9 cellular contexts compared by ENCODE assay signal in the genomic region with DNA sequence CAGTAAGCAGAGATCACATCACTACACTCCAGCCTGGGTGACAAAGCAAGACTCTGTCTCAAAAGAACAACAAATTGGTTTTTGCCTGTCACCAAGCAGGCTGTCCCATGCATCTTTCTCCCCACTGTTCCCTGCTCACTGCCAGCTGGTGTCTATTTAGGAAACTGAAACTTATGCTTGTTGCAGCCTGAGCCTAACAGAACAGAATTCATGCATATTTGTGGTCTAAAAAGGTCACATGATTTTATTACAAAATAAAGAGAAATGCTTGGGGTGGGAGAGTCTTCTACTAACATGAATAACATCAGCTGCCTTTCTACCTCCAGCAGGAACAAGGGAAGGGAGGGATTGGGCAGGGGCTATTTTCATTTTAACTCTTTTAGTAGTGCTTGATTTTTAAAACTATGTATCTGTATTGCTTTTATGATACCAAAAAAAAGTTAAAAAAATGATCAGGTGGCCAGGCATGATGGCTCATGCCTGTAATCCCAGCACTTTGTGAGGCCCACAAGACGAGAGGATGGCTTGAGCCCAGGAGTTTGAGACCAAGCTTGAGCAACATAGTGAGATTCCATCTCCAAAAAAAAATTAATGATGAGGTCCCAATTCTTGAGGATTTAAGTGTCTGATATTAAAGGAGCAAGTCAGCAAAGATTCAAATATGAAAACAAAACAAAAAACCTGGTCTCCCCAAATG. TPM values are rescaled to one million over a fixed set of nuclear protein-coding genes. Genes with fewer than 3 reads are reported as not detected.
DNase-seq lines count a peak whose midpoint lies in the region; ATAC-seq, FAIRE-seq and TF ChIP-seq lines count a peak whose summit lies in the region.
"Had no signal": no experiment of that assay in that cellular context is flagged by ENCODE, and none has a peak within 500 bp of the region (broad histone marks: within the 10 kb centered on the region; RNA-seq: fewer than 3 reads in every experiment).

No MANE protein-coding gene starts in this region.

- CTCF ChIA-PET in endothelial cell of umbilical vein (lab: Charles Lee): interaction anchor here (0.7 to 2.9 kb wide), 16 partner anchors 11 to 153 kb away, joined by 3 to 38 read pairs (median 4); a partner anchor contains a TSS

- H3K9ac ChIP-seq in endothelial cell of umbilical vein (replicated peaks; ENCODE audit: extremely low read depth, insufficient read depth, low read length): peak overlapping the region; percentile 84

- H3K36me3 Mint-ChIP-seq in natural killer cell treated with Interleukin-12 subunit alpha and Interleukin-12 subunit beta and Interleukin-15 and Interleukin-18, amount 100 ng/mL, for 72 hours: no peaks in the 10 kb centered on the region

- intact Hi-C loops in endothelial cell of umbilical vein (cut with micrococcal nuclease): no loop called here

- H3K27me3 Mint-ChIP-seq in natural killer cell treated with Interleukin-12 subunit alpha and Interleukin-12 subunit beta and Interleukin-15 and Interleukin-18, amount 100 ng/mL, for 72 hours: no peaks in the 10 kb centered on the region

- no peak overlapping the region for H3K27ac ChIP-seq in endothelial cell of umbilical vein (ENCODE audit: insufficient read depth, low read depth, low read length)

- no peaks in the 10 kb centered on the region for H3K9me3 Mint-ChIP-seq in natural killer cell treated with Interleukin-12 subunit alpha and Interleukin-12 subunit beta and Interleukin-15 and Interleukin-18, amount 100 ng/mL, for 72 hours

- H3K27ac Mint-ChIP-seq in natural killer cell treated with Interleukin-12 subunit alpha and Interleukin-12 subunit beta and Interleukin-15 and Interleukin-18, amount 100 ng/mL, for 72 hours: peak overlapping the region; percentile 88 to 95

- dilution Hi-C loops in endothelial cell of umbilical vein (cut with MboI; ENCODE audit: extremely low pct_ligation_motif_present, low sequenced_read_pairs): no loop called here

- no TSS peak for BruUV-seq in endothelial cell of umbilical vein (replicated peaks; lab: Mats Ljungman, UMichigan)

- peaks cover 7 to 20% of the 10 kb centered on the region in 2 experiments for H3K36me3 ChIP-seq in endothelial cell of umbilical vein (ENCODE audit: control insufficient read depth in 2 of 2, extremely low read depth in 1 of 2, insufficient read depth in 2 of 2, low read length in 2 of 2)

- peak overlapping the region; percentile 54 to 92 (median 74) for H3K4me3 ChIP-seq in endothelial cell of umbilical vein (replicated peaks in 1 of 3; ENCODE audit: insufficient read depth in 1 of 3, low read depth in 1 of 3, low read length in 3 of 3)

- H3K9me1 ChIP-seq in endothelial cell of umbilical vein (replicated peaks; ENCODE audit: control insufficient read depth, extremely low read depth, insufficient read depth, low read length): no peaks in the 10 kb centered on the region

- H3K4me1 Mint-ChIP-seq in natural killer cell treated with Interleukin-12 subunit alpha and Interleukin-12 subunit beta and Interleukin-15 and Interleukin-18, amount 100 ng/mL, for 72 hours (ENCODE audit: low read depth in 2 of 2): peaks cover 13 to 21% of the 10 kb centered on the region in 2 donors

- no peak for TF ChIP-seq CTCF in endothelial cell of umbilical vein (IDR thresholded peaks at IDR 0.05; ENCODE audit: extremely low read depth in 1 of 2, insufficient read depth in 1 of 2, low read depth in 1 of 2, low read length in 2 of 2)

- H3K79me2 ChIP-seq in endothelial cell of umbilical vein (ENCODE audit: control insufficient read depth, insufficient read depth, low read length): peaks cover 10% of the 10 kb centered on the region

- no peak for ATAC-seq in natural killer cell treated with Interleukin-12 subunit alpha and Interleukin-12 subunit beta and Interleukin-15 and Interleukin-18, amount 100 ng/mL, for 72 hours
- ATAC-seq in GM18505 (IDR thresholded peaks at IDR 0.05; ENCODE audit: unreplicated experiment) (no peak), GM19455 (IDR thresholded peaks at IDR 0.05; ENCODE audit: unreplicated experiment) (no peak)

- no peak overlapping the region for H2AFZ ChIP-seq in endothelial cell of umbilical vein (ENCODE audit: low read depth, low read length)

- peak; percentile 0 for DNase-seq in NCI-H2227 treated with DMSO at 0.1 percent for 48 hours (lab: John Stamatoyannopoulos, UW)
- no peak for DNase-seq in NCI-H2227 (lab: John Stamatoyannopoulos, UW; ENCODE audit: unreplicated experiment)
- peak; percentile 85 for DNase-seq in SIG-M5 treated with dmso at 0.1 percent for 504 hours (lab: John Stamatoyannopoulos, UW; ENCODE audit: unreplicated experiment)
- DNase-seq in endothelial cell of umbilical vein (ENCODE audit: low read depth, low spot score): no peak
- no peak for DNase-seq in natural killer cell treated with Interleukin-12 subunit alpha and Interleukin-12 subunit beta and Interleukin-15 and Interleukin-18, amount 100 ng/mL, for 72 hours (ENCODE audit: low spot score)
- no peak for DNase-seq in T1000 (lab: John Stamatoyannopoulos, UW)

- H3K4me2 ChIP-seq in endothelial cell of umbilical vein (ENCODE audit: insufficient read depth, low read length): peak overlapping the region; percentile 98

- no peak for TF ChIP-seq POLR2A in endothelial cell of umbilical vein (IDR thresholded peaks at IDR 0.05; ENCODE audit: low read depth, low read length)
- TF ChIP-seq POLR2A in GM18505 (IDR thresholded peaks at IDR 0.05; ENCODE audit: borderline replicate concordance, extremely low read depth, insufficient read depth, insufficient read length): no peak

- no peaks in the 10 kb centered on the region for H3K9me3 ChIP-seq in endothelial cell of umbilical vein (replicated peaks; ENCODE audit: control insufficient read depth, insufficient read depth, low read length)

- H3K27me3 ChIP-seq in endothelial cell of umbilical vein (ENCODE audit: control insufficient read depth in 2 of 2, insufficient read depth in 2 of 2, low read length in 2 of 2): no peaks in the 10 kb centered on the region

- POLR2A ChIA-PET in endothelial cell of umbilical vein (lab: Charles Lee): interaction anchor here (1.2 to 1.7 kb wide), 2 partner anchors 16 to 43 kb away, joined by 8 read pairs; a partner anchor contains a TSS

- FAIRE-seq in endothelial cell of umbilical vein (lab: Jason Lieb, UNC): peak; percentile 67
- FAIRE-seq: A204.1 had no signal

- no peaks in the 10 kb centered on the region for H4K20me1 ChIP-seq in endothelial cell of umbilical vein (replicated peaks; ENCODE audit: control insufficient read depth, extremely low read depth, insufficient read depth, low read length)

- H3K4me1 ChIP-seq in endothelial cell of umbilical vein (ENCODE audit: control insufficient read depth, extremely low read depth, insufficient read depth, low read length): peaks cover 14% of the 10 kb centered on the region

- peak overlapping the region; percentile 86 for H3K4me3 Mint-ChIP-seq in natural killer cell treated with Interleukin-12 subunit alpha and Interleukin-12 subunit beta and Interleukin-15 and Interleukin-18, amount 100 ng/mL, for 72 hours

RNA-seq across cellular contexts. Expression of a gene that starts 0.9 kb away (rescaled TPM):
- total RNA-seq in endothelial cell of umbilical vein: 66.5 and 74.8 TPM in 2 replicates
- 58.5 and 62.8 TPM in 2 replicates for polyA plus RNA-seq in endothelial cell of umbilical vein
- polyA plus RNA-seq in endothelial cell of umbilical vein (2011; cell fraction: cytosol; rRNA removed): 33.0 and 34.0 TPM in 2 replicates
- polyA plus RNA-seq in endothelial cell of umbilical vein (2011; cell fraction: nucleus; rRNA removed): 228 and 244 TPM in 2 replicates
- polyA plus RNA-seq in endothelial cell of umbilical vein (2012): 50.1 and 57.4 TPM in 2 replicates
- polyA minus RNA-seq in endothelial cell of umbilical vein: 97.4 and 126 TPM in 2 replicates
- 21.1 TPM for polyA minus RNA-seq in endothelial cell of umbilical vein (2011; cell fraction: cytosol; rRNA and poly(A)+ RNA removed)
- polyA minus RNA-seq in endothelial cell of umbilical vein (2011; cell fraction: nucleus; rRNA and poly(A)+ RNA removed): 69.8 and 97.6 TPM in 2 replicates
- total RNA-seq in natural killer cell treated with Interleukin-12 subunit alpha and Interleukin-12 subunit beta and Interleukin-15 and Interleukin-18, amount 100 ng/mL, for 72 hours: 100 to 1,000 TPM in 1 of 2 donors, 10 to 100 TPM in 1; 97.7 to 104 TPM

RNA-seq across cellular contexts. Expression of a gene that starts 3.7 kb away (rescaled TPM):
- total RNA-seq in endothelial cell of umbilical vein: not detected in 2 replicates
- not detected in 2 replicates for polyA plus RNA-seq in endothelial cell of umbilical vein
- polyA plus RNA-seq in endothelial cell of umbilical vein (2011; cell fraction: cytosol; rRNA removed): not detected in 2 replicates
- polyA plus RNA-seq in endothelial cell of umbilical vein (2011; cell fraction: nucleus; rRNA removed): not detected in 2 replicates
- not detected in 2 replicates for polyA plus RNA-seq in endothelial cell of umbilical vein (2012)
- not detected in 2 replicates for polyA minus RNA-seq in endothelial cell of umbilical vein
- not detected for polyA minus RNA-seq in endothelial cell of umbilical vein (2011; cell fraction: cytosol; rRNA and poly(A)+ RNA removed)
- polyA minus RNA-seq in endothelial cell of umbilical vein (2011; cell fraction: nucleus; rRNA and poly(A)+ RNA removed): not detected in 2 replicates
- total RNA-seq in natural killer cell treated with Interleukin-12 subunit alpha and Interleukin-12 subunit beta and Interleukin-15 and Interleukin-18, amount 100 ng/mL, for 72 hours: not detected

RNA-seq across cellular contexts. Expression of a gene that starts 20.3 kb away (rescaled TPM):
- not detected in 2 replicates for total RNA-seq in endothelial cell of umbilical vein
- 0.12 TPM in 1 of 2 replicates, not detected in the other for polyA plus RNA-seq in endothelial cell of umbilical vein
- 0.14 and 0.26 TPM in 2 replicates for polyA plus RNA-seq in endothelial cell of umbilical vein (2011; cell fraction: cytosol; rRNA removed)
- polyA plus RNA-seq in endothelial cell of umbilical vein (2011; cell fraction: nucleus; rRNA removed): 0.16 and 0.60 TPM in 2 replicates
- 0.34 TPM in 1 of 2 replicates, not detected in the other for polyA plus RNA-seq in endothelial cell of umbilical vein (2012)
- 0.51 TPM in 1 of 2 replicates, not detected in the other for polyA minus RNA-seq in endothelial cell of umbilical vein
- not detected for polyA minus RNA-seq in endothelial cell of umbilical vein (2011; cell fraction: cytosol; rRNA and poly(A)+ RNA removed)
- not detected in 2 replicates for polyA minus RNA-seq in endothelial cell of umbilical vein (2011; cell fraction: nucleus; rRNA and poly(A)+ RNA removed)
- total RNA-seq in natural killer cell treated with Interleukin-12 subunit alpha and Interleukin-12 subunit beta and Interleukin-15 and Interleukin-18, amount 100 ng/mL, for 72 hours: 1 to 10 TPM in 1 of 2 donors, under 1 TPM in 1; 0.84 to 1.3 TPM

RNA-seq across cellular contexts. Expression of a gene that starts 25.2 kb away (rescaled TPM):
- total RNA-seq in endothelial cell of umbilical vein: 21.5 and 24.4 TPM in 2 replicates
- polyA plus RNA-seq in endothelial cell of umbilical vein: 21.0 and 21.9 TPM in 2 replicates
- polyA plus RNA-seq in endothelial cell of umbilical vein (2011; cell fraction: cytosol; rRNA removed): 7.7 and 9.1 TPM in 2 replicates
- 319 and 357 TPM in 2 replicates for polyA plus RNA-seq in endothelial cell of umbilical vein (2011; cell fraction: nucleus; rRNA removed)
- 14.4 and 14.8 TPM in 2 replicates for polyA plus RNA-seq in endothelial cell of umbilical vein (2012)
- polyA minus RNA-seq in endothelial cell of umbilical vein: 41.2 and 42.8 TPM in 2 replicates
- polyA minus RNA-seq in endothelial cell of umbilical vein (2011; cell fraction: cytosol; rRNA and poly(A)+ RNA removed): 9.5 TPM
- 31.3 and 47.7 TPM in 2 replicates for polyA minus RNA-seq in endothelial cell of umbilical vein (2011; cell fraction: nucleus; rRNA and poly(A)+ RNA removed)
- 10 to 100 TPM; 22.8 to 42.8 TPM for total RNA-seq in natural killer cell treated with Interleukin-12 subunit alpha and Interleukin-12 subunit beta and Interleukin-15 and Interleukin-18, amount 100 ng/mL, for 72 hours

RNA-seq across cellular contexts. Expression of a gene that starts 43.2 kb away (rescaled TPM):
- total RNA-seq in endothelial cell of umbilical vein: 166 and 183 TPM in 2 replicates
- 205 and 256 TPM in 2 replicates for polyA plus RNA-seq in endothelial cell of umbilical vein
- polyA plus RNA-seq in endothelial cell of umbilical vein (2011; cell fraction: cytosol; rRNA removed): 238 and 263 TPM in 2 replicates
- polyA plus RNA-seq in endothelial cell of umbilical vein (2011; cell fraction: nucleus; rRNA removed): 141 and 154 TPM in 2 replicates
- 181 and 192 TPM in 2 replicates for polyA plus RNA-seq in endothelial cell of umbilical vein (2012)
- 143 and 166 TPM in 2 replicates for polyA minus RNA-seq in endothelial cell of umbilical vein
- 74.5 TPM for polyA minus RNA-seq in endothelial cell of umbilical vein (2011; cell fraction: cytosol; rRNA and poly(A)+ RNA removed)
- 38.9 and 39.9 TPM in 2 replicates for polyA minus RNA-seq in endothelial cell of umbilical vein (2011; cell fraction: nucleus; rRNA and poly(A)+ RNA removed)
- total RNA-seq in natural killer cell treated with Interleukin-12 subunit alpha and Interleukin-12 subunit beta and Interleukin-15 and Interleukin-18, amount 100 ng/mL, for 72 hours: 100 to 1,000 TPM; 132 to 162 TPM

Comparison
In these comparisons a context has a peak if more than half of its experiments do, and no peak if none do; other contexts are left out.
1. DNase-seq: peak in NCI-H2227 treated with DMSO at 0.1 percent for 48 hours (single experiment) and SIG-M5 treated with dmso at 0.1 percent for 504 hours (single experiment); none in NCI-H2227 (single experiment), endothelial cell of umbilical vein (single experiment), natural killer cell treated with Interleukin-12 subunit alpha and Interleukin-12 subunit beta and Interleukin-15 and Interleukin-18, amount 100 ng/mL, for 72 hours (single experiment) and T1000 (single experiment).